In the genomic region with DNA sequence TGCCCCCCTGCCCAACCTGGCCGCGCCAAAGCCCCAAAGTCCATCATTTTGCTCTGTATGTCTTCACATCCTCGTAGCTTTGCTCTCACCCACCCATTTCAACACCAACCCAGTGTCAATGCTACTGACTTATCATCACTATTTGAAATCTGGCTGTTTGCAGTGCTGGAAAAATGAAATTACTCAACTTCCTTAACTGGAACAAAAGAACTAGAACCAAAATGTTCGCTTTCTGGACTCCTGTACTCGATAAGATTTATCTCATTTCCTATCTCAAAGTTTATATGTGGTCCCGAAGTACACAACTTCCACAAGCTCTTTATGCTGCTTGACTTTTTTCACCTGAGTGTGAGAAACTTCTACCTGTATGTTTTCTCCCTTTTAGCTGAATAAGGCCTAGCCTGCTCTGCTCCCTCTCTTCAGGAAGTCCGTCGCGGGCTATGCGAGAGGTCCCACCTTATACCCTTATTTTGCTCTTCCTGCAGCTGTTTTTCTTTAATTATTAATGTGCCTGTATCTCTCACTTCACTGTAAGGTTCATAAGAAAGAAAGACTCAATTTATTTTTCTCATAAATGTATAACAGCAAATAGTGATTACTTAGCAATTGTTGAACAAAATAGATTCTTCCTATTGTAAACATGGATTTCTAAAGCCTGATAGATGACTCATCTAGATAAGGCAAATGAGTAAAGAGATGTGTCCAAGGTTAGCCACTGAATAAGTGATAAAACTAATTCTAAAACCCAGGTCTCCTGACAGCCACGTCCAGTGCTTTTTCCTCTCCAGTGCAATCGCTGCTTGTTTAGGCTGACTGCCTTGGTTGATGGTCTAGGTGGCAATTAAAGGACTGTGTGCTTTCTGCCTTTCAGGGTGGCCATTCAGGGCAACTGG, we compare ENCODE assay signal across 25 cellular contexts.
A peak's percentile ranks its signal among the peaks of the same experiment; 100 is the strongest.
DNase-seq lines count a peak whose midpoint lies in the region; ATAC-seq and TF ChIP-seq lines count a peak whose summit lies in the region.
"Had no signal": no experiment of that assay in that cellular context is flagged by ENCODE, and none has a peak within 500 bp of the region (broad histone marks: within the 10 kb centered on the region; RNA-seq: fewer than 3 reads in every experiment).

No MANE protein-coding gene starts in this region.

- ATAC-seq in natural killer cell (no peak), aorta (ENCODE audit: low FRiP score) (no peak)
- no peak for ATAC-seq in natural killer cell treated with Interleukin-12 subunit alpha and Interleukin-12 subunit beta and Interleukin-15 and Interleukin-18, amount 100 ng/mL, for 72 hours
- ATAC-seq: activated CD8-positive, alpha-beta memory T cell treated with anti-CD3 and anti-CD28 coated beads, Interleukin-2, amount 10 ng/mL, durations not matched to agents 7 days and 5 days; left cardiac atrium had no signal

- H3K4me1 Mint-ChIP-seq in natural killer cell = peaks cover 15 to 26% of the 10 kb centered on the region in 2 donors
- peaks cover 17 to 24% of the 10 kb centered on the region in 2 donors for H3K4me1 Mint-ChIP-seq in natural killer cell treated with Interleukin-12 subunit alpha and Interleukin-12 subunit beta and Interleukin-15 and Interleukin-18, amount 100 ng/mL, for 72 hours (ENCODE audit: low read depth in 2 of 2)
- H3K4me1 Mint-ChIP-seq: activated CD8-positive, alpha-beta memory T cell treated with anti-CD3 and anti-CD28 coated beads, Interleukin-2, amount 10 ng/mL, durations not matched to agents 7 days and 5 days had no signal

- no peaks in the 10 kb centered on the region for H3K9me3 ChIP-seq in aorta (ENCODE audit: control insufficient read depth, low read length)
- H3K9me3 ChIP-seq: BLaER1 treated with 17β-estradiol and CSF1 and Interleukin-3, amounts not matched to agents 10 nM and 100 nM; HAP-1; heart right ventricle; Peyer's patch; sigmoid colon had no signal

- peak overlapping the region; percentile 47 to 63 for H3K27ac Mint-ChIP-seq in natural killer cell
- H3K27ac Mint-ChIP-seq in natural killer cell treated with Interleukin-12 subunit alpha and Interleukin-12 subunit beta and Interleukin-15 and Interleukin-18, amount 100 ng/mL, for 72 hours = peak overlapping the region in 1 of 2 donors; percentile 92
- H3K27ac Mint-ChIP-seq: activated CD8-positive, alpha-beta memory T cell treated with anti-CD3 and anti-CD28 coated beads, Interleukin-2, amount 10 ng/mL, durations not matched to agents 7 days and 5 days had no signal

- peaks cover 0 to 10% of the 10 kb centered on the region in 2 donors for H3K4me1 ChIP-seq in aorta (ENCODE audit: control insufficient read depth in 1 of 2, insufficient read depth in 2 of 2, low read length in 2 of 2)
- H3K4me1 ChIP-seq: HAP-1, Peyer's patch had no signal

- 81 to 82% methylated on average over 12 of the region's 12 CpGs for WGBS in aorta, 2 donors

- TF ChIP-seq CTCF in natural killer cell (IDR thresholded peaks at IDR 0.05) = no peak

- H3K4me3 Mint-ChIP-seq in natural killer cell = peak overlapping the region; percentile 8
- H3K4me3 Mint-ChIP-seq in natural killer cell treated with Interleukin-12 subunit alpha and Interleukin-12 subunit beta and Interleukin-15 and Interleukin-18, amount 100 ng/mL, for 72 hours = no peak overlapping the region
- H3K4me3 Mint-ChIP-seq: activated CD8-positive, alpha-beta memory T cell treated with anti-CD3 and anti-CD28 coated beads, Interleukin-2, amount 10 ng/mL, durations not matched to agents 7 days and 5 days had no signal

- no peaks in the 10 kb centered on the region for H3K27me3 ChIP-seq in aorta (ENCODE audit: control insufficient read depth in 1 of 2, insufficient read depth in 2 of 2, low read length in 1 of 2)
- H3K27me3 ChIP-seq: BLaER1 treated with 17β-estradiol and CSF1 and Interleukin-3, amounts not matched to agents 10 nM and 100 nM; heart right ventricle; Peyer's patch; sigmoid colon had no signal

- H3K4me3 ChIP-seq in aorta (ENCODE audit: low read length in 2 of 2) = no peak overlapping the region
- H3K4me3 ChIP-seq: BLaER1 treated with 17β-estradiol and CSF1 and Interleukin-3, amounts not matched to agents 10 nM and 100 nM; HAP-1; heart right ventricle; Peyer's patch; sigmoid colon had no signal

- H3K36me3 ChIP-seq in aorta (ENCODE audit: control insufficient read depth in 1 of 2, insufficient read depth in 2 of 2, low read length in 1 of 2) = no peaks in the 10 kb centered on the region
- H3K36me3 ChIP-seq: HAP-1 had no signal

- H3K36me3 Mint-ChIP-seq in natural killer cell = no peaks in the 10 kb centered on the region
- H3K36me3 Mint-ChIP-seq in natural killer cell treated with Interleukin-12 subunit alpha and Interleukin-12 subunit beta and Interleukin-15 and Interleukin-18, amount 100 ng/mL, for 72 hours = no peaks in the 10 kb centered on the region

- no peaks in the 10 kb centered on the region for H3K9me3 Mint-ChIP-seq in natural killer cell
- H3K9me3 Mint-ChIP-seq in natural killer cell treated with Interleukin-12 subunit alpha and Interleukin-12 subunit beta and Interleukin-15 and Interleukin-18, amount 100 ng/mL, for 72 hours = no peaks in the 10 kb centered on the region

- no peaks in the 10 kb centered on the region for H3K27me3 Mint-ChIP-seq in natural killer cell (ENCODE audit: low read depth in 2 of 2)
- no peaks in the 10 kb centered on the region for H3K27me3 Mint-ChIP-seq in natural killer cell treated with Interleukin-12 subunit alpha and Interleukin-12 subunit beta and Interleukin-15 and Interleukin-18, amount 100 ng/mL, for 72 hours
- H3K27me3 Mint-ChIP-seq: activated CD8-positive, alpha-beta memory T cell treated with anti-CD3 and anti-CD28 coated beads, Interleukin-2, amount 10 ng/mL, durations not matched to agents 7 days and 5 days had no signal

- intact Hi-C loops in natural killer cell (cut with micrococcal nuclease) (no loop called here), aorta (cut with DNase I) (no loop called here)

- DNase-seq in natural killer cell = no peak
- no peak for DNase-seq in natural killer cell treated with Interleukin-12 subunit alpha and Interleukin-12 subunit beta and Interleukin-15 and Interleukin-18, amount 100 ng/mL, for 72 hours (ENCODE audit: low spot score)
- peak; percentile 53 for DNase-seq in amniotic epithelial cell (ENCODE audit: low read depth)
- DNase-seq in glomerular endothelial cell (ENCODE audit: extremely low read depth, low read depth, low spot score) = peak; percentile 48
- no peak for DNase-seq in aorta
- DNase-seq in foreskin melanocyte = no peak
- DNase-seq in activated CD8-positive, alpha-beta memory T cell treated with anti-CD3 and anti-CD28 coated beads for 24 hours = no peak
- no peak for DNase-seq in superior temporal gyrus (ENCODE audit: extremely low spot score)
- DNase-seq: activated CD4-positive, alpha-beta T cell treated with anti-CD3 and anti-CD28 coated beads, Interleukin-2, amount 50 U/mL, for 1 hour; activated CD8-positive, alpha-beta memory T cell treated with anti-CD3 and anti-CD28 coated beads, Interleukin-2, amount 10 ng/mL, durations not matched to agents 7 days and 5 days; activated naive CD4-positive, alpha-beta T cell treated with anti-CD3 and anti-CD28 coated beads, Interleukin-2, amount 50 U/mL, for 16 hours; heart right ventricle; left cardiac atrium; NCI-H1105 treated with DMSO at 0.1 percent for 48 hours; NCI-H2029 treated with DMSO at 0.1 percent for 48 hours; NCI-H2227 treated with DMSO at 0.1 percent for 48 hours; NCI-H69; Peyer's patch; posterior cingulate gyrus; sigmoid colon; stimulated activated CD4-positive, alpha-beta T cell treated with anti-CD3 and anti-CD28 coated beads, Interleukin-4, amount 100 ng/mL, for 4 hours; stimulated activated naive CD4-positive, alpha-beta T cell; T1000 had no signal

- peak overlapping the region; percentile 17 to 67 for H3K27ac ChIP-seq in aorta (ENCODE audit: low read depth in 1 of 2, low read length in 2 of 2)
- H3K27ac ChIP-seq: Peyer's patch had no signal

Comparison
In these comparisons a context has a peak if more than half of its experiments do, and no peak if none do; other contexts are left out.
1. DNase-seq: peak in amniotic epithelial cell (single experiment) and glomerular endothelial cell (single experiment); none in natural killer cell (single experiment), natural killer cell treated with Interleukin-12 subunit alpha and Interleukin-12 subunit beta and Interleukin-15 and Interleukin-18, amount 100 ng/mL, for 72 hours (single experiment), aorta (0 of 2), foreskin melanocyte (single experiment), activated CD8-positive, alpha-beta memory T cell treated with anti-CD3 and anti-CD28 coated beads for 24 hours (single experiment) and superior temporal gyrus (single experiment).